Comparison of ENCODE assay signal across 8 cellular contexts in genomic region chr4:8961388-8961787, GRCh38.
DNase-seq lines count a peak whose midpoint lies in the region; ATAC-seq and TF ChIP-seq lines count a peak whose summit lies in the region.
"Not testable (repeated sequence)": the region's sequence is repeated elsewhere in the genome, so short reads cannot be mapped to it uniquely, and the experiment has no call there.

No MANE protein-coding gene starts in this region.

- H3K27ac Mint-ChIP-seq in CD4-positive, CD25-positive, alpha-beta regulatory T cell; WTC11: not testable (repeated sequence)

- H3K4me1 ChIP-seq in CD4-positive, CD25-positive, alpha-beta regulatory T cell (ENCODE audit: control insufficient read depth, insufficient read depth, low read length, poor library complexity, severe bottlenecking); HCT116 (ENCODE audit: control insufficient read depth in 1 of 2, insufficient read depth in 2 of 2, low read length in 2 of 2); cardiac muscle cell (ENCODE audit: low read depth); mucosa of descending colon (ENCODE audit: low read depth): not testable (repeated sequence)

- intact Hi-C loops in HCT116 (cut with micrococcal nuclease), result loop anchor here (2.0 to 5.0 kb wide), 2 partner anchors 146 to 161 kb away; no protein-coding TSS in a partner anchor
- intact Hi-C loops in mucosa of descending colon (cut with DNase I, micrococcal nuclease), result not testable (repeated sequence)

- H3K36me3 ChIP-seq in CD4-positive, CD25-positive, alpha-beta regulatory T cell (ENCODE audit: control insufficient read depth, insufficient read depth, low read length); HCT116 (ENCODE audit: control insufficient read depth in 1 of 2, insufficient read depth in 2 of 2, low read length in 2 of 2); cardiac muscle cell; mucosa of descending colon (ENCODE audit: low read depth): not testable (repeated sequence)

- H3K9me3 Mint-ChIP-seq in CD4-positive, CD25-positive, alpha-beta regulatory T cell, result not testable (repeated sequence)
- peaks cover 17% of the 10 kb centered on the region for H3K9me3 Mint-ChIP-seq in WTC11

- H3K9me2 ChIP-seq in HCT116 (ENCODE audit: insufficient read depth), result not testable (repeated sequence)

- RAD21 ChIA-PET in HCT116 (lab: Charles Lee; ENCODE audit: low non-redundant PET in 1 of 2, low total read pairs in 2 of 2, uncharacterized antibody in 2 of 2, unreplicated experiment in 2 of 2), result not testable (repeated sequence)

- H3K4me3 ChIP-seq in CD4-positive, CD25-positive, alpha-beta regulatory T cell (ENCODE audit: low read depth, low read length); HCT116 (replicated peaks in 1 of 2; ENCODE audit: low read depth in 1 of 2, low read length in 2 of 2); cardiac muscle cell; mucosa of descending colon: not testable (repeated sequence)

- TF ChIP-seq POLR2A in HCT116 (IDR thresholded peaks at IDR 0.05; ENCODE audit: borderline replicate concordance, extremely low read depth, insufficient read depth, insufficient read length), result not testable (repeated sequence)

- TF ChIP-seq CTCF in HCT116 (IDR thresholded peaks at IDR 0.05 in 2 of 3, conservative IDR thresholded peaks at IDR 0.05 in 1 of 3; ENCODE audit: borderline replicate concordance in 1 of 3, insufficient read depth in 1 of 3, low read depth in 2 of 3, low read length in 2 of 3) (peak; percentile 51 to 65 (median 62)), WTC11 (IDR thresholded peaks at IDR 0.05) (peak; percentile 36; the same call in 1 of the 2 replicates), cardiac muscle cell (IDR thresholded peaks at IDR 0.05; ENCODE audit: low read depth, low read length) (peak; percentile 26), mucosa of descending colon (IDR thresholded peaks at IDR 0.05) (peak; percentile 80)

- POLR2A ChIA-PET in HCT116 (lab: Charles Lee); WTC11 (lab: Charles Lee): not testable (repeated sequence)

- not testable (repeated sequence) for H3K27ac ChIP-seq in CD4-positive, CD25-positive, alpha-beta regulatory T cell (ENCODE audit: insufficient read depth, low read length, poor library complexity, severe bottlenecking); HCT116 (ENCODE audit: low read depth, low read length); cardiac muscle cell

- not testable (repeated sequence) for H3K9ac ChIP-seq in HCT116 (ENCODE audit: low read length)

- not testable (repeated sequence) for H4K20me1 ChIP-seq in HCT116 (ENCODE audit: insufficient read depth)

- peak in 2 of 3 donors; percentile 7 to 42 for DNase-seq in CD4-positive, CD25-positive, alpha-beta regulatory T cell
- DNase-seq in HCT116 (ENCODE audit: low read depth, low spot score) (peak; percentile 59), NCI-H748 (lab: John Stamatoyannopoulos, UW; ENCODE audit: unreplicated experiment) (peak; percentile 11), WTC11 (ENCODE audit: low spot score) (peak; percentile 87), anterior cingulate cortex (lab: John Stamatoyannopoulos, UW) (peak in 47 of 58 donors; percentile 0 to 83 (median 21)), cardiac muscle cell (ENCODE audit: low read depth in 1 of 2, low spot score in 1 of 2) (peak; percentile 25 to 51), mucosa of descending colon (peak; percentile 60 to 91 (median 88))
- DNase-seq in stimulated activated CD4-positive, alpha-beta T cell treated with anti-CD3 and anti-CD28 coated beads, TNF-alpha, amount 100 ng/mL, for 24 hours (ENCODE audit: low read depth in 3 of 3), result peak; percentile 2 to 69 (median 20)

- not testable (repeated sequence) for H3K36me3 Mint-ChIP-seq in CD4-positive, CD25-positive, alpha-beta regulatory T cell; WTC11

- not testable (repeated sequence) for H2AFZ ChIP-seq in HCT116 (ENCODE audit: low read depth, low read length, poor library complexity, severe bottlenecking)

- not testable (repeated sequence) for H3K4me3 Mint-ChIP-seq in CD4-positive, CD25-positive, alpha-beta regulatory T cell; WTC11

- ATAC-seq in CD4-positive, CD25-positive, alpha-beta regulatory T cell (ENCODE audit: low read depth in 2 of 2); HCT116; WTC11; mucosa of descending colon: not testable (repeated sequence)

- not testable (repeated sequence) for BruUV-seq in HCT116 (replicated peaks; lab: Mats Ljungman, UMichigan)

- H3K9me3 ChIP-seq in CD4-positive, CD25-positive, alpha-beta regulatory T cell (ENCODE audit: control insufficient read depth in 2 of 2, low read length in 2 of 2); HCT116 (ENCODE audit: control insufficient read depth in 1 of 2, insufficient read depth in 1 of 2, low read depth in 1 of 2, low read length in 2 of 2); cardiac muscle cell (ENCODE audit: low read depth); mucosa of descending colon: not testable (repeated sequence)

- peaks cover 13% of the 10 kb centered on the region for H3K27me3 Mint-ChIP-seq in CD4-positive, CD25-positive, alpha-beta regulatory T cell
- H3K27me3 Mint-ChIP-seq in WTC11 (ENCODE audit: low read depth), result peaks cover 29% of the 10 kb centered on the region

- H3K4me2 ChIP-seq in HCT116 (ENCODE audit: low read length), result not testable (repeated sequence)

- CTCF ChIA-PET in HCT116 (lab: Charles Lee) (interaction anchor here (1.4 kb wide), 1 partner anchor 141 kb away, joined by 3 read pairs; no protein-coding TSS in a partner anchor), WTC11 (lab: Charles Lee) (interaction anchor here (1.2 to 1.7 kb wide), 3 partner anchors 14 to 141 kb away, joined by 3 to 4 read pairs (median 3); no protein-coding TSS in a partner anchor)

- not testable (repeated sequence) for H3K79me2 ChIP-seq in HCT116 (ENCODE audit: insufficient read depth, low read length)

- not testable (repeated sequence) for H3K27me3 ChIP-seq in CD4-positive, CD25-positive, alpha-beta regulatory T cell (ENCODE audit: control insufficient read depth, insufficient read depth, low read length); HCT116 (ENCODE audit: insufficient read depth, low read length)
- peaks cover 13% of the 10 kb centered on the region for H3K27me3 ChIP-seq in cardiac muscle cell

- H3K4me1 Mint-ChIP-seq in CD4-positive, CD25-positive, alpha-beta regulatory T cell; WTC11: not testable (repeated sequence)

- peak; percentile 81 for TF ChIP-seq RAD21 in HCT116 (IDR thresholded peaks at IDR 0.05; ENCODE audit: low read depth)

Comparison
In these comparisons a context has a peak if more than half of its experiments do, and no peak if none do; other contexts are left out.
1. DNase-seq: peak in every context shown above with its lines; median percentile 88 in mucosa of descending colon; 87 in WTC11; 59 in HCT116; 38 in cardiac muscle cell; 24 in CD4-positive, CD25-positive, alpha-beta regulatory T cell; 21 in anterior cingulate cortex; 20 in stimulated activated CD4-positive, alpha-beta T cell treated with anti-CD3 and anti-CD28 coated beads, TNF-alpha, amount 100 ng/mL, for 24 hours; 11 in NCI-H748.
2. CTCF ChIP-seq: peak in every context shown above with its lines; median percentile 80 in mucosa of descending colon; 62 in HCT116; 36 in WTC11; 26 in cardiac muscle cell.